ENCODE assay signal across 18 cellular contexts in the genomic region with DNA sequence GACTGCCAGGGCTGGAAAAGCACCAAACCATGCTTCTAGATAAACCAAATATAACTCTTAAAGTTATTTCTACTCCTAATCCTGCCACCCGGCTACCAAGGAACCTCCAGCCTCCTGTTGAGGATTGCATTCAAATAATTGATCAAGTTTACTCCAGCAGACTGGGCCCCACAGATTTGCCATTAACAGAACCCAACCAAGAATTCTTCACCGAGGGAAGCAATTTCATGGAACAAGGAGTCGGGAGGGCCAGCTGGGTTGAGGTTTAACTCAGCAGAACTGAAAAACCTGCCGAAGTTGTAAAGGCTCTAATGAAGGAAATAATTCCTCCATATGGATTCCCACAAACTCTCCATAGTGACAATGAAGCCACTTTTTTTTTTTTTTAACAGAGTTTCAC. TPM values are rescaled to one million over a fixed set of nuclear protein-coding genes. Genes with fewer than 3 reads are reported as not detected.
DNase-seq lines count a peak whose midpoint lies in the region; ATAC-seq and TF ChIP-seq lines count a peak whose summit lies in the region.
"Had no signal": no experiment of that assay in that cellular context is flagged by ENCODE, and none has a peak within 500 bp of the region (broad histone marks: within the 10 kb centered on the region; RNA-seq: fewer than 3 reads in every experiment).

No MANE protein-coding gene starts in this region.

- no peak overlapping the region for H3K4me3 Mint-ChIP-seq in progenitor cell of endocrine pancreas (ENCODE audit: low read depth)
- peak overlapping the region; percentile 8 for H3K4me3 Mint-ChIP-seq in type B pancreatic cell
- H3K4me3 Mint-ChIP-seq in naive thymus-derived CD8-positive, alpha-beta T cell = no peak overlapping the region
- H3K4me3 Mint-ChIP-seq: CD8-positive, alpha-beta T cell; GM23338; HFFc6 had no signal

- peaks cover 9% of the 10 kb centered on the region for H3K9me3 Mint-ChIP-seq in progenitor cell of endocrine pancreas (ENCODE audit: low read depth)
- H3K9me3 Mint-ChIP-seq in type B pancreatic cell = no peaks in the 10 kb centered on the region
- peaks cover 9 to 26% (median 13%) of the 10 kb centered on the region in 9 donors for H3K9me3 Mint-ChIP-seq in naive thymus-derived CD8-positive, alpha-beta T cell

- ATAC-seq in naive thymus-derived CD8-positive, alpha-beta T cell = no peak
- ATAC-seq: CD8-positive, alpha-beta T cell; GM23338 had no signal

- H3K27me3 Mint-ChIP-seq in progenitor cell of endocrine pancreas (peaks cover 8% of the 10 kb centered on the region), type B pancreatic cell (peaks cover 15% of the 10 kb centered on the region)
- peaks cover 12 to 34% (median 25%) of the 10 kb centered on the region in 5 donors for H3K27me3 Mint-ChIP-seq in naive thymus-derived CD8-positive, alpha-beta T cell

- H3K4me1 Mint-ChIP-seq in progenitor cell of endocrine pancreas (ENCODE audit: low read depth) (peaks cover 13% of the 10 kb centered on the region), type B pancreatic cell (ENCODE audit: unreplicated experiment) (peaks cover 7% of the 10 kb centered on the region)
- H3K4me1 Mint-ChIP-seq in naive thymus-derived CD8-positive, alpha-beta T cell = no peaks in the 10 kb centered on the region
- H3K4me1 Mint-ChIP-seq: GM23338 had no signal

- peak overlapping the region; percentile 80 for H3K27ac Mint-ChIP-seq in progenitor cell of endocrine pancreas
- H3K27ac Mint-ChIP-seq in type B pancreatic cell = no peak overlapping the region
- H3K27ac Mint-ChIP-seq in naive thymus-derived CD8-positive, alpha-beta T cell = no peak overlapping the region
- H3K27ac Mint-ChIP-seq: CD8-positive, alpha-beta T cell; GM23338; HFFc6 had no signal

- POLR2A ChIA-PET in naive thymus-derived CD8-positive, alpha-beta T cell (lab: Charles Lee) = interaction anchor here (0.5 kb wide), 1 partner anchor 680 kb away, joined by 3 read pairs; no protein-coding TSS in a partner anchor

- TF ChIP-seq CTCF in progenitor cell of endocrine pancreas (IDR thresholded peaks at IDR 0.05; ENCODE audit: unreplicated experiment) (no peak), type B pancreatic cell (conservative IDR thresholded peaks at IDR 0.05) (no peak)

- peak; percentile 85 for DNase-seq in left kidney (ENCODE audit: low read depth, low spot score)
- DNase-seq in progenitor cell of endocrine pancreas (ENCODE audit: low spot score, unreplicated experiment) = no peak
- no peak for DNase-seq in type B pancreatic cell (ENCODE audit: extremely low spot score, unreplicated experiment)
- DNase-seq in naive thymus-derived CD8-positive, alpha-beta T cell = no peak
- no peak for DNase-seq in activated CD4-positive, alpha-beta T cell treated with anti-CD3 and anti-CD28 coated beads, Interleukin-2, amount 50 U/mL, for 48 hours
- no peak for DNase-seq in stimulated activated CD4-positive, alpha-beta T cell treated with anti-CD3 and anti-CD28 coated beads, Interleukin-1b, Interleukin-23, amount 100 ng/mL, for 48 hours
- DNase-seq: C1 segment of cervical spinal cord; CD8-positive, alpha-beta T cell; DMS 273 treated with DMSO at 0.1 percent for 48 hours; DMS79; GF-D8; HFFc6 had no signal

- H3K36me3 Mint-ChIP-seq in progenitor cell of endocrine pancreas (ENCODE audit: insufficient read depth) = peaks cover 2% of the 10 kb centered on the region
- H3K36me3 Mint-ChIP-seq in type B pancreatic cell = no peaks in the 10 kb centered on the region
- H3K36me3 Mint-ChIP-seq in naive thymus-derived CD8-positive, alpha-beta T cell = peaks cover 0 to 11% (median 3%) of the 10 kb centered on the region in 3 donors
- H3K36me3 Mint-ChIP-seq: CD8-positive, alpha-beta T cell had no signal

RNA-seq across cellular contexts. Expression of gene LACTBL1, which starts 28.0 kb away (rescaled TPM):
- total RNA-seq in progenitor cell of endocrine pancreas = not detected in 2 replicates
- not detected in 2 replicates for total RNA-seq in type B pancreatic cell (ENCODE audit: low replicate concordance)
- total RNA-seq in naive thymus-derived CD8-positive, alpha-beta T cell = not detected
- not detected for polyA plus RNA-seq in naive thymus-derived CD8-positive, alpha-beta T cell
- total RNA-seq: A172; CD8-positive, alpha-beta T cell; Daoy; G401; GM23338; H4; HFFc6 had no signal
- polyA plus RNA-seq: BJ, GM23338 had no signal
